In genomic region chr7:30280631-30281030, GRCh38 we compare ENCODE assay signal across 21 cellular contexts. TPM values are rescaled to one million over a fixed set of nuclear protein-coding genes. Genes with fewer than 3 reads are reported as not detected.
DNase-seq lines count a peak whose midpoint lies in the region; ATAC-seq, FAIRE-seq and TF ChIP-seq lines count a peak whose summit lies in the region.
"Had no signal": no experiment of that assay in that cellular context is flagged by ENCODE, and none has a peak within 500 bp of the region (broad histone marks: within the 10 kb centered on the region; RNA-seq: fewer than 3 reads in every experiment).

No MANE protein-coding gene starts in this region.

- H3K27ac ChIP-seq in OCI-LY7 (ENCODE audit: low read depth, low read length, poor library complexity, severe bottlenecking) (no peak overlapping the region), PC-3 (ENCODE audit: low read length) (no peak overlapping the region)
- H3K27ac ChIP-seq: C4-2B, KMS-11 had no signal

- ATAC-seq in esophagus mucosa (peak; percentile 28), PC-3 (no peak)
- ATAC-seq: HCT116, Right ventricle myocardium inferior had no signal

- no peak overlapping the region for H3K9ac ChIP-seq in PC-3 (ENCODE audit: low read length)
- H3K9ac ChIP-seq: KMS-11 had no signal

- no peaks in the 10 kb centered on the region for H3F3A ChIP-seq in PC-3 (ENCODE audit: low read length, unreplicated experiment)

- no peak overlapping the region for H3K4me3 ChIP-seq in OCI-LY7 (ENCODE audit: low read depth, low read length, poor library complexity, severe bottlenecking)
- H3K4me3 ChIP-seq in PC-3 (ENCODE audit: low read length): no peak overlapping the region
- no peak overlapping the region for H3K4me3 ChIP-seq in HAP-1

- H3K79me2 ChIP-seq in OCI-LY7 (ENCODE audit: insufficient read depth, low read depth, low read length) (no peaks in the 10 kb centered on the region), PC-3 (ENCODE audit: low read length) (peaks cover under 1% of the 10 kb centered on the region)

- H3K36me3 ChIP-seq in OCI-LY7 (ENCODE audit: insufficient read depth, low read length) (no peaks in the 10 kb centered on the region), PC-3 (ENCODE audit: low read depth, low read length) (no peaks in the 10 kb centered on the region), HAP-1 (replicated peaks) (no peaks in the 10 kb centered on the region)

- no peaks in the 10 kb centered on the region; the same call in 1 of the 2 replicates for H3K9me3 ChIP-seq in OCI-LY7 (ENCODE audit: low read length)
- H3K9me3 ChIP-seq in PC-3 (ENCODE audit: low read length): no peaks in the 10 kb centered on the region
- no peaks in the 10 kb centered on the region for H3K9me3 ChIP-seq in HAP-1

- no peak for TF ChIP-seq CTCF in D721Med (IDR thresholded peaks at IDR 0.05; ENCODE audit: insufficient read depth, missing control alignments)
- no peak for TF ChIP-seq CTCF in OCI-LY7 (conservative IDR thresholded peaks at IDR 0.05; ENCODE audit: low read length)
- TF ChIP-seq CTCF in PC-3 (conservative IDR thresholded peaks at IDR 0.05; ENCODE audit: low read depth, low read length): no peak

- intact Hi-C loops in OCI-LY7 (cut with micrococcal nuclease; ENCODE audit: unreplicated experiment): no loop called here
- intact Hi-C loops in PC-3 (cut with micrococcal nuclease): loop anchor here (5.0 kb wide), 1 partner anchor 222 kb away; the partner anchor contains the start of gene GGCT

- H3K27me3 ChIP-seq in PC-3 (ENCODE audit: low read length): no peaks in the 10 kb centered on the region
- H3K27me3 ChIP-seq in HAP-1 (ENCODE audit: low read depth): no peaks in the 10 kb centered on the region

- H2AFZ ChIP-seq in OCI-LY7 (ENCODE audit: low read length) (peak overlapping the region; percentile 66; the same call in 1 of the 2 replicates), PC-3 (ENCODE audit: low read length) (no peak overlapping the region)

- H4K20me1 ChIP-seq in OCI-LY7 (ENCODE audit: insufficient read depth, low read length) (no peaks in the 10 kb centered on the region), PC-3 (ENCODE audit: low read length) (no peaks in the 10 kb centered on the region)

- H3K4me2 ChIP-seq in OCI-LY7 (ENCODE audit: low read length) (peak overlapping the region; percentile 68), PC-3 (ENCODE audit: low read length) (no peak overlapping the region)
- H3K4me2 ChIP-seq: KMS-11 had no signal

- POLR2A ChIA-PET in OCI-LY7 (lab: Charles Lee): interaction anchor here (0.7 to 3.3 kb wide), 3 partner anchors 13 to 289 kb away, joined by 4 to 19 read pairs (median 5); no protein-coding TSS in a partner anchor
- POLR2A ChIA-PET in PC-3 (lab: Charles Lee; ENCODE audit: unreplicated experiment): no interaction called here

- DNase-seq in D721Med (ENCODE audit: insufficient read length, low spot score) (no peak), NCI-H510A (lab: John Stamatoyannopoulos, UW) (peak; percentile 49), OCI-LY7 (ENCODE audit: low spot score) (no peak), PC-3 (no peak), HAP-1 (ENCODE audit: low spot score in 2 of 2) (no peak), SHP77 treated with DMSO at 0.1 percent for 48 hours (lab: John Stamatoyannopoulos, UW) (no peak), SIG-M5 (lab: John Stamatoyannopoulos, UW) (no peak)
- DNase-seq: GOT3, IMR-90, MV-4-11, NCI-H1105 treated with DMSO at 0.1 percent for 48 hours, NCI-H2029 treated with DMSO at 0.1 percent for 48 hours, NCI-H446, NCI-H748 treated with DMSO at 0.1 percent for 48 hours, OCI-M1 had no signal

- no TSS peak for BruUV-seq in OCI-LY7 (replicated peaks; lab: Mats Ljungman, UMichigan)
- BruUV-seq in PC-3 (replicated peaks; lab: Mats Ljungman, UMichigan): no TSS peak

- in situ Hi-C loops in HAP-1 (cut with MboI; ENCODE audit: low sequenced_read_pairs): loop anchor here (5.0 kb wide), 1 partner anchor 132 kb away; no protein-coding TSS in a partner anchor

- CTCF ChIA-PET in OCI-LY7 (lab: Charles Lee; ENCODE audit: unreplicated experiment) (no interaction called here), PC-3 (lab: Charles Lee) (no interaction called here)

- H3K4me1 ChIP-seq in OCI-LY7 (ENCODE audit: insufficient read depth, low read length, poor library complexity, severe bottlenecking) (peaks cover 76% of the 10 kb centered on the region), PC-3 (ENCODE audit: insufficient read depth, low read length) (peaks cover 3% of the 10 kb centered on the region; the same call in 1 of the 2 replicates), HAP-1 (peaks cover 3% of the 10 kb centered on the region; the same call in 1 of the 2 replicates)

- peak; percentile 51 for FAIRE-seq in D721Med (lab: Jason Lieb, UNC)
- FAIRE-seq: HTR-8/SVneo had no signal

- H3K9me2 ChIP-seq in OCI-LY7 (ENCODE audit: insufficient read depth, low read length) (no peaks in the 10 kb centered on the region), PC-3 (replicated peaks; ENCODE audit: low read length) (no peaks in the 10 kb centered on the region)

RNA-seq across cellular contexts. Expression of gene ZNRF2, which starts 3.8 kb away (rescaled TPM):
- 18.0 and 24.7 TPM in 2 replicates for total RNA-seq in OCI-LY7 (2014; rRNA removed; shearing (Covaris generic))
- total RNA-seq in OCI-LY7 (2022) (21.2 and 25.7 TPM in 2 replicates), esophagus mucosa (14.5 TPM), PC-3 (2014; rRNA removed) (13.1 and 15.8 TPM in 2 replicates)
